ENCODE assay signal across 8 cellular contexts in genomic region chr1:3453891-3454810, GRCh38. TPM values are rescaled to one million over a fixed set of nuclear protein-coding genes. Genes with fewer than 3 reads are reported as not detected.
DNase-seq lines count a peak whose midpoint lies in the region; ATAC-seq, FAIRE-seq and TF ChIP-seq lines count a peak whose summit lies in the region.

TSS of gene ARHGEF16 (plus strand) at chr1:3454665. CDS start at chr1:3463085, 8,420 bp downstream.

- no peaks in the 10 kb centered on the region for H3K9me2 ChIP-seq in PC-3 (replicated peaks; ENCODE audit: low read length)

- no peak for FAIRE-seq in K562 (lab: Jason Lieb, UNC)

- H2AFZ ChIP-seq in PC-3 (ENCODE audit: low read length): peak within 1 kb of the TSS; percentile 84
- peak within 1 kb of the TSS; percentile 57 for H2AFZ ChIP-seq in K562 (ENCODE audit: low read depth, low read length)

- TF ChIP-seq CTCF in AG10803 (conservative IDR thresholded peaks at IDR 0.05; ENCODE audit: low read length) (0 out of 2 replicates have a peak, but pooled peaks have one; percentile 6), PC-3 (conservative IDR thresholded peaks at IDR 0.05; ENCODE audit: low read depth, low read length) (peak; percentile 68), K562 (IDR thresholded peaks at IDR 0.05 in 2 of 3, conservative IDR thresholded peaks at IDR 0.05 in 1 of 3; ENCODE audit: insufficient read depth in 2 of 3, low read depth in 1 of 3, low read length in 3 of 3) (peak; percentile 53 to 73 (median 59))

- intact Hi-C loops in PC-3 (cut with micrococcal nuclease) (loop anchor here (1.0 kb wide), 3 partner anchors 30 to 270 kb away; no protein-coding TSS in a partner anchor), K562 (cut with micrococcal nuclease) (loop anchor here (1.0 kb wide), 2 partner anchors 30 to 165 kb away; no protein-coding TSS in a partner anchor)

- H3K9ac ChIP-seq in PC-3 (ENCODE audit: low read length) (peak within 1 kb of the TSS; percentile 71), K562 (ENCODE audit: insufficient read depth in 1 of 2, low read depth in 2 of 2, low read length in 2 of 2) (peak within 1 kb of the TSS in 1 of 2 experiments; percentile 72; a peak in 3 of 4 replicates), iPS-15b (ENCODE audit: low read depth, low read length) (peak within 1 kb of the TSS; percentile 85), skeletal muscle satellite cell (ENCODE audit: low read depth, low read length) (no peak within 1 kb of the TSS)

- ATAC-seq in PC-3: peak; percentile 72
- peak; percentile 84 for ATAC-seq in K562
- no peak for ATAC-seq in GM18511 (IDR thresholded peaks at IDR 0.05; ENCODE audit: unreplicated experiment)

- DNase-seq in AG10803 (ENCODE audit: low read depth): no peak
- peak; percentile 36 to 83 for DNase-seq in HAP-1 (ENCODE audit: low spot score in 2 of 2)
- DNase-seq in PC-3: peak; percentile 91
- peak; percentile 74 to 92 (median 86) for DNase-seq in K562 (ENCODE audit: extremely low read depth in 1 of 4, low spot score in 3 of 4)
- no peak for DNase-seq in NOMO-1 treated with dmso at 0.1 percent for 144 hours (lab: John Stamatoyannopoulos, UW; ENCODE audit: unreplicated experiment)

- peaks cover 5% of the 10 kb centered on the region; the same call in 1 of the 2 replicates for H3K27me3 ChIP-seq in HAP-1 (ENCODE audit: low read depth)
- peaks cover 11% of the 10 kb centered on the region; the same call in 1 of the 2 replicates for H3K27me3 ChIP-seq in PC-3 (ENCODE audit: low read length)
- peaks cover 9 to 37% of the 10 kb centered on the region in 2 experiments; a peak in 4 of 5 replicates for H3K27me3 ChIP-seq in K562 (ENCODE audit: control insufficient read depth in 2 of 2, insufficient read depth in 2 of 2, low read length in 2 of 2)
- H3K27me3 ChIP-seq in iPS-15b (ENCODE audit: control insufficient read depth, insufficient read depth, low read length): no peaks in the 10 kb centered on the region
- H3K27me3 ChIP-seq in skeletal muscle satellite cell (ENCODE audit: control insufficient read depth, insufficient read depth, low read length): peaks cover 63% of the 10 kb centered on the region

- no peaks in the 10 kb centered on the region for H3K9me1 ChIP-seq in K562 (ENCODE audit: control insufficient read depth, insufficient read depth, low read length)

- H3K36me3 ChIP-seq in HAP-1 (replicated peaks): no peaks in the 10 kb centered on the region
- H3K36me3 ChIP-seq in PC-3 (ENCODE audit: low read depth, low read length): no peaks in the 10 kb centered on the region
- H3K36me3 ChIP-seq in K562 (ENCODE audit: control insufficient read depth, insufficient read depth, low read length): no peaks in the 10 kb centered on the region
- no peaks in the 10 kb centered on the region for H3K36me3 ChIP-seq in iPS-15b (ENCODE audit: control insufficient read depth, insufficient read depth, low read length)
- no peaks in the 10 kb centered on the region for H3K36me3 ChIP-seq in skeletal muscle satellite cell (ENCODE audit: insufficient read depth, low read length)

- no peak within 1 kb of the TSS for H3K4me3 ChIP-seq in AG10803 (ENCODE audit: low read length)
- peak within 1 kb of the TSS; percentile 41 for H3K4me3 ChIP-seq in HAP-1
- H3K4me3 ChIP-seq in PC-3 (ENCODE audit: low read length): peak within 1 kb of the TSS; percentile 84
- peak within 1 kb of the TSS; percentile 38 for H3K4me3 ChIP-seq in K562
- peak within 1 kb of the TSS; percentile 60 for H3K4me3 ChIP-seq in iPS-15b (ENCODE audit: low read depth, low read length)
- H3K4me3 ChIP-seq in skeletal muscle satellite cell (ENCODE audit: low read length): no peak within 1 kb of the TSS

- CTCF ChIA-PET in PC-3 (lab: Charles Lee) (interaction anchor here (1.1 to 1.8 kb wide), 11 partner anchors 18 to 270 kb away, joined by 3 to 31 read pairs (median 10); no protein-coding TSS in a partner anchor), K562 (lab: Yijun Ruan, JAX; ENCODE audit: low intra/inter-chr PET ratio) (interaction anchor here (0.8 to 4.1 kb wide), 4 partner anchors 18 to 168 kb away, joined by 3 to 91 read pairs (median 14); no protein-coding TSS in a partner anchor)

- H3K4me2 ChIP-seq in PC-3 (ENCODE audit: low read length) (peak within 1 kb of the TSS; percentile 92), K562 (ENCODE audit: insufficient read depth, low read length) (peak within 1 kb of the TSS; percentile 37), skeletal muscle satellite cell (ENCODE audit: low read length) (peak within 1 kb of the TSS; percentile 52)

- BruUV-seq in PC-3 (replicated peaks; lab: Mats Ljungman, UMichigan) (no TSS peak), K562 (replicated peaks; lab: Mats Ljungman, UMichigan) (no TSS peak)

- no peaks in the 10 kb centered on the region for H3K9me3 ChIP-seq in HAP-1
- H3K9me3 ChIP-seq in PC-3 (ENCODE audit: low read length): no peaks in the 10 kb centered on the region
- no peaks in the 10 kb centered on the region for H3K9me3 ChIP-seq in K562 (replicated peaks; ENCODE audit: control insufficient read depth, insufficient read depth, low read depth, low read length)
- H3K9me3 ChIP-seq in iPS-15b (ENCODE audit: control insufficient read depth, insufficient read depth, low read length): no peaks in the 10 kb centered on the region
- no peaks in the 10 kb centered on the region for H3K9me3 ChIP-seq in skeletal muscle satellite cell (replicated peaks; ENCODE audit: low read length)

- POLR2A ChIA-PET in PC-3 (lab: Charles Lee; ENCODE audit: unreplicated experiment) (no interaction called here), K562 (lab: Yijun Ruan, JAX) (interaction anchor here (0.6 to 1.5 kb wide), 4 partner anchors 13 to 176 kb away, joined by 3 to 6 read pairs (median 4); no protein-coding TSS in a partner anchor)

- H3K27ac ChIP-seq in PC-3 (ENCODE audit: low read length) (peak within 1 kb of the TSS; percentile 18), K562 (ENCODE audit: extremely low read depth, low read depth, low read length) (no peak within 1 kb of the TSS)

- no peaks in the 10 kb centered on the region for H3F3A ChIP-seq in PC-3 (ENCODE audit: low read length, unreplicated experiment)

- in situ Hi-C loops in HAP-1 (cut with MboI; ENCODE audit: low sequenced_read_pairs) (loop anchor here (5.0 kb wide), 1 partner anchor 168 kb away; no protein-coding TSS in a partner anchor), K562 (cut with MboI) (no loop called here)

- peaks cover 5% of the 10 kb centered on the region; the same call in 1 of the 2 replicates for H3K4me1 ChIP-seq in HAP-1
- peaks cover 16% of the 10 kb centered on the region for H3K4me1 ChIP-seq in PC-3 (ENCODE audit: insufficient read depth, low read length)
- H3K4me1 ChIP-seq in K562 (replicated peaks in 1 of 2; ENCODE audit: control insufficient read depth in 2 of 2, insufficient read depth in 2 of 2, low read length in 2 of 2): peaks cover 0 to 39% of the 10 kb centered on the region in 2 experiments; a peak in 3 of 5 replicates
- H3K4me1 ChIP-seq in iPS-15b (ENCODE audit: control insufficient read depth, insufficient read depth, low read length): peaks cover 12% of the 10 kb centered on the region
- H3K4me1 ChIP-seq in skeletal muscle satellite cell (ENCODE audit: control insufficient read depth, insufficient read depth, low read length): no peaks in the 10 kb centered on the region

- WGBS in K562 (ENCODE audit: insufficient coverage, low coverage, missing lambda C conversion rate): 5% methylated on average over 36 of the region's 84 CpGs

- H3K79me2 ChIP-seq in PC-3 (ENCODE audit: low read length): peaks cover 12% of the 10 kb centered on the region
- H3K79me2 ChIP-seq in K562 (ENCODE audit: control insufficient read depth, insufficient read depth, low read length): no peaks in the 10 kb centered on the region

- peak in 1 of 2 experiments; percentile 45; a peak in 2 of 4 replicates for TF ChIP-seq RAD21 in K562 (CRISPR knock-in tag; conservative IDR thresholded peaks at IDR 0.05 in 1 of 2, IDR thresholded peaks at IDR 0.05 in 1 of 2)

- TF ChIP-seq EP300 in K562 (IDR thresholded peaks at IDR 0.05; ENCODE audit: low read length): no peak

- H4K20me1 ChIP-seq in PC-3 (ENCODE audit: low read length): no peaks in the 10 kb centered on the region
- H4K20me1 ChIP-seq in K562 (replicated peaks; ENCODE audit: control insufficient read depth, insufficient read depth, low read length): peaks cover 31% of the 10 kb centered on the region

- TF ChIP-seq POLR2A in K562 (conservative IDR thresholded peaks at IDR 0.05): no peak

TF ChIP-seq in K562, 482 proteins besides CTCF, POLR2A, EP300 and RAD21 (continues in another document):
- peak; percentile 99 for TF ChIP-seq ZFP36 (IDR thresholded peaks at IDR 0.05; ENCODE audit: low read depth, low read length, partially characterized antibody)
- peak; percentile 75 for TF ChIP-seq ESRRA (IDR thresholded peaks at IDR 0.05; ENCODE audit: borderline replicate concordance, low read depth)
- TF ChIP-seq PTBP1 (IDR thresholded peaks at IDR 0.05; ENCODE audit: low read depth, low read length): 0 out of 2 replicates have a peak, but pooled peaks have one; percentile 17
- peak; percentile 58; the same call in 1 of the 2 replicates for TF ChIP-seq MYC (IDR thresholded peaks at IDR 0.05; ENCODE audit: low read depth, low read length)
- TF ChIP-seq MYC (CRISPR knock-in tag; IDR thresholded peaks at IDR 0.05; ENCODE audit: borderline replicate concordance, low read depth): no peak
- TF ChIP-seq ZNF79 (CRISPR knock-in tag; IDR thresholded peaks at IDR 0.05; ENCODE audit: low read depth): no peak
- peak; percentile 43 for TF ChIP-seq NFIC (IDR thresholded peaks at IDR 0.05)
- no peak for TF ChIP-seq SREBF1 (IDR thresholded peaks at IDR 0.05; ENCODE audit: borderline replicate concordance, low read depth, low read length)

RNA-seq across cellular contexts. Expression of gene ARHGEF16, which starts in this region (rescaled TPM):
- total RNA-seq in PC-3 (2014; rRNA removed) (54.3 and 60.7 TPM in 2 replicates), K562 (2014; rRNA removed) (0.45 and 0.94 TPM in 2 replicates), K562 (2014; rRNA removed; fragmentation: Illumina TruSeq; extraction: Trizol) (0.06 and 0.15 TPM in 2 replicates), K562 (2015; rRNA removed; fragmentation: Illumina TruSeq; extraction: Trizol) (0.11 and 0.25 TPM in 2 replicates), K562 (2021) (0.98 and 1.2 TPM in 2 replicates)
- 1.6 and 7.5 TPM in 2 replicates for total RNA-seq in K562 (2011; cell fraction: chromatin; rRNA removed; ENCODE audit: low replicate concordance)
- total RNA-seq in K562 (2011; cell fraction: nucleolus; rRNA removed): 3.9 and 5.7 TPM in 2 replicates
- 2.1 and 3.2 TPM in 2 replicates for total RNA-seq in K562 (2011; cell fraction: nucleoplasm; rRNA removed)
- polyA plus RNA-seq in K562 (2011; rRNA removed) (0.78 and 0.93 TPM in 2 replicates), K562 (2014; fragmentation: Illumina TruSeq; extraction: Trizol) (0.49 and 0.66 TPM in 2 replicates), K562 (2014; fragmentation: Nextera tagmentation; extraction: Ambion mirVana) (not detected), K562 (2014; rRNA removed) (0.78 and 1.2 TPM in 2 replicates)
- polyA plus RNA-seq in K562 (2011; cell fraction: cytosol; rRNA removed): 0.49 and 1.9 TPM in 2 replicates
- 2.9 and 7.4 TPM in 2 replicates for polyA plus RNA-seq in K562 (2011; cell fraction: nucleus; rRNA removed)
- 0.49 and 2.9 TPM in 2 replicates for polyA plus RNA-seq in K562 (2012)
- polyA minus RNA-seq in K562 (2011; rRNA and poly(A)+ RNA removed): 1.3 and 3.0 TPM in 2 replicates
- polyA minus RNA-seq in K562 (2011; cell fraction: cytosol; rRNA and poly(A)+ RNA removed): 0.91 and 1.5 TPM in 2 replicates
- polyA minus RNA-seq in K562 (2011; cell fraction: nucleus; rRNA and poly(A)+ RNA removed): 2.4 and 4.6 TPM in 2 replicates
- under 0.01 and 0.22 TPM in 2 replicates for total RNA-seq in skeletal muscle satellite cell (2012; rRNA removed)

Comparison
In these comparisons a context has a peak if more than half of its experiments do, and no peak if none do; other contexts are left out.
1. DNase-seq: peak in HAP-1 (2 of 2), PC-3 (single experiment) and K562 (4 of 4); none in AG10803 (single experiment) and NOMO-1 treated with dmso at 0.1 percent for 144 hours (single experiment).
2. H3K4me3 ChIP-seq: peak in HAP-1 (single experiment), PC-3 (single experiment), K562 (single experiment) and iPS-15b (single experiment); none in AG10803 (single experiment) and skeletal muscle satellite cell (single experiment).
3. CTCF ChIP-seq: peak in every context shown above with its lines; median percentile 68 in PC-3; 59 in K562; 6 in AG10803.
4. H3K4me2 ChIP-seq: peak in every context shown above with its lines; median percentile 92 in PC-3; 52 in skeletal muscle satellite cell; 37 in K562.